ENCODE assay signal across 8 cellular contexts in genomic region chr9:35051069-35051967, GRCh38. TPM values are rescaled to one million over a fixed set of nuclear protein-coding genes. Genes with fewer than 3 reads are reported as not detected.
DNase-seq lines count a peak whose midpoint lies in the region; ATAC-seq and TF ChIP-seq lines count a peak whose summit lies in the region.

No MANE protein-coding gene starts in this region.

- TF ChIP-seq CTCF in adrenal gland (IDR thresholded peaks at IDR 0.05): peak; percentile 50 to 72 (median 68)
- TF ChIP-seq CTCF in hepatocyte (IDR thresholded peaks at IDR 0.05; ENCODE audit: poor library complexity): peak; percentile 53

- H3K27me3 ChIP-seq in SJSA1 (replicated peaks) (no peaks in the 10 kb centered on the region), adrenal gland (no peaks in the 10 kb centered on the region), hepatocyte (no peaks in the 10 kb centered on the region)

- TF ChIP-seq POLR2A in adrenal gland (IDR thresholded peaks at IDR 0.05): no peak

- no peaks in the 10 kb centered on the region for H3K9me3 ChIP-seq in SJSA1 (replicated peaks)
- H3K9me3 ChIP-seq in adrenal gland (replicated peaks in 1 of 3): no peaks in the 10 kb centered on the region
- no peaks in the 10 kb centered on the region for H3K9me3 ChIP-seq in hepatocyte (ENCODE audit: low read depth)

- H3K27ac ChIP-seq in SJSA1 (no peak overlapping the region), adrenal gland (peak overlapping the region in 1 of 5 donors; percentile 36), hepatocyte (no peak overlapping the region)

- peak; percentile 48 for ATAC-seq in HG03432 (IDR thresholded peaks at IDR 0.05; ENCODE audit: unreplicated experiment)
- no peak for ATAC-seq in GM21786 (IDR thresholded peaks at IDR 0.05; ENCODE audit: unreplicated experiment)

- H3K4me3 ChIP-seq in SJSA1 (no peak overlapping the region), adrenal gland (no peak overlapping the region), hepatocyte (no peak overlapping the region)

- peak; percentile 79 for DNase-seq in DMS 273 (lab: John Stamatoyannopoulos, UW; ENCODE audit: unreplicated experiment)
- peak; percentile 5 to 41 for DNase-seq in SJSA1 (ENCODE audit: low read depth in 1 of 2, low spot score in 2 of 2)
- DNase-seq in adrenal gland: peak in 5 of 7 donors; percentile 37 to 87 (median 71)
- DNase-seq in hepatocyte (ENCODE audit: low spot score): peak; percentile 53
- DNase-seq in stimulated activated CD4-positive, alpha-beta T cell treated with anti-CD3 and anti-CD28 coated beads, Interleukin-2, amount 100 ng/mL, for 48 hours: peak; percentile 37 to 52
- DNase-seq in epidermal melanocyte (ENCODE audit: insufficient read length, low spot score): no peak

- no peaks in the 10 kb centered on the region for H3K9me2 ChIP-seq in hepatocyte (replicated peaks; ENCODE audit: insufficient read depth)

- H3K36me3 ChIP-seq in SJSA1 (peaks cover 29% of the 10 kb centered on the region), adrenal gland (replicated peaks in 1 of 2) (peaks cover 0 to 65% of the 10 kb centered on the region in 2 donors), hepatocyte (replicated peaks; ENCODE audit: insufficient read depth, low read depth) (peaks cover 4% of the 10 kb centered on the region)

- H3K79me2 ChIP-seq in hepatocyte: no peaks in the 10 kb centered on the region

- H3K4me1 ChIP-seq in SJSA1 (replicated peaks): no peaks in the 10 kb centered on the region
- H3K4me1 ChIP-seq in adrenal gland (replicated peaks in 1 of 2): no peaks in the 10 kb centered on the region
- no peaks in the 10 kb centered on the region for H3K4me1 ChIP-seq in hepatocyte (ENCODE audit: insufficient read depth)

- WGBS in adrenal gland, 4 donors: 77 to 84% (median 81%) methylated on average over 7 of the region's 7 CpGs
- 90% methylated on average over 7 of the region's 7 CpGs for WGBS in hepatocyte (ENCODE audit: low lambda C conversion rate, missing lambda C conversion rate)

- intact Hi-C loops in adrenal gland (cut with DNase I): no loop called here

- H3K4me2 ChIP-seq in hepatocyte: no peak overlapping the region

- no peak overlapping the region for H2AFZ ChIP-seq in hepatocyte

- H4K20me1 ChIP-seq in hepatocyte (ENCODE audit: insufficient read depth, poor library complexity, severe bottlenecking): peaks cover 4% of the 10 kb centered on the region

RNA-seq across cellular contexts. Expression of gene VCP, which starts 21.1 kb away (rescaled TPM):
- 206 and 209 TPM in 2 replicates for total RNA-seq in SJSA1 (2014; rRNA removed; shearing (Covaris generic))
- total RNA-seq in adrenal gland (100 to 1,000 TPM; 193 to 398 (median 251) TPM), hepatocyte (234 and 250 TPM in 2 replicates)
- polyA plus RNA-seq in adrenal gland (100 to 1,000 TPM in 1 of 3 donors, 10 to 100 TPM in 2; 65.1 to 393 (median 73.9) TPM), hepatocyte (259 and 284 TPM in 2 replicates)

RNA-seq across cellular contexts. Expression of gene FANCG, which starts 28.4 kb away (rescaled TPM):
- 22.8 and 26.1 TPM in 2 replicates for total RNA-seq in SJSA1 (2014; rRNA removed; shearing (Covaris generic))
- 10 to 100 TPM in 6 of 8 donors, 1 to 10 TPM in 2; 7.6 to 28.2 (median 12.1) TPM for total RNA-seq in adrenal gland
- polyA plus RNA-seq in adrenal gland: 10 to 100 TPM in 2 of 3 donors, 1 to 10 TPM in 1; 5.5 to 31.2 (median 26.5) TPM
- 13.4 and 38.2 TPM in 2 replicates for total RNA-seq in hepatocyte
- polyA plus RNA-seq in hepatocyte: 15.3 and 15.8 TPM in 2 replicates

RNA-seq across cellular contexts. Expression of gene PIGO, which starts 45.1 kb away (rescaled TPM):
- 7.1 and 10.6 TPM in 2 replicates for total RNA-seq in SJSA1 (2014; rRNA removed; shearing (Covaris generic))
- total RNA-seq in adrenal gland (10 to 100 TPM; 21.3 to 37.4 (median 32.4) TPM), hepatocyte (22.1 and 22.5 TPM in 2 replicates)
- polyA plus RNA-seq in adrenal gland (10 to 100 TPM; 24.4 to 28.4 (median 24.9) TPM), hepatocyte (39.1 and 41.4 TPM in 2 replicates)

RNA-seq across cellular contexts. Expression of gene STOML2, which starts 51.6 kb away (rescaled TPM):
- total RNA-seq in SJSA1 (2014; rRNA removed; shearing (Covaris generic)): 73.3 and 75.4 TPM in 2 replicates
- total RNA-seq in adrenal gland: 100 to 1,000 TPM; 132 to 159 (median 142) TPM
- 100 to 1,000 TPM in 1 of 3 donors, 10 to 100 TPM in 2; 47.9 to 105 (median 69.2) TPM for polyA plus RNA-seq in adrenal gland
- total RNA-seq in hepatocyte: 84.0 and 98.0 TPM in 2 replicates
- 120 TPM in 2 replicates for polyA plus RNA-seq in hepatocyte
